15 cellular contexts compared by ENCODE assay signal in the genomic region with DNA sequence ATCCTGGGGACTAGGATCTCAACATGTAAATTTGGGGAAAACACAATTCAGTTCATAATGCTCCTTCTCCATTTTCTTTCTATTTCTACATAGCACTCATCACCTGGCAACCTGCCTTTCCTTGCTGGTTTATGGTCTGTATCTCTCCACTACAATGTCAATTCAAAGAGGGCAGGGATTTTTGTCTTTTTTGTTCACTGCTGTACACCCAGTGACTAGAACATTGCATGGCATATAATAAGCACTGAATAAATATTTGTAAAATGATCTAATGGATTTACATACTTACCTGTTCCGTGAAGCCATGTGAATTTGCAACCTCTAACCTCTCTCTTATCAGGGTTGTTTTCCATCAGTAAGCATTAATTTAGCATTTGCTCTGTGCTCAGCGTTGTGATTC. TPM values are rescaled to one million over a fixed set of nuclear protein-coding genes. Genes with fewer than 3 reads are reported as not detected.
A peak's percentile ranks its signal among the peaks of the same experiment; 100 is the strongest.
DNase-seq lines count a peak whose midpoint lies in the region; ATAC-seq and TF ChIP-seq lines count a peak whose summit lies in the region.
"Had no signal": no experiment of that assay in that cellular context is flagged by ENCODE, and none has a peak within 500 bp of the region (broad histone marks: within the 10 kb centered on the region; RNA-seq: fewer than 3 reads in every experiment).

No MANE protein-coding gene starts in this region.

- ATAC-seq in Right ventricle myocardium inferior, result no peak
- ATAC-seq: CD8-positive, alpha-beta T cell had no signal

- H3K4me3 ChIP-seq in LNCaP clone FGC (ENCODE audit: low read depth, low read length), result no peak overlapping the region
- no peak overlapping the region for H3K4me3 ChIP-seq in hepatocyte
- H3K4me3 ChIP-seq: HAP-1 had no signal

- no peak overlapping the region for H3K4me2 ChIP-seq in hepatocyte

- no peaks in the 10 kb centered on the region for H4K20me1 ChIP-seq in hepatocyte (ENCODE audit: insufficient read depth, poor library complexity, severe bottlenecking)

- H3K27ac ChIP-seq in hepatocyte, result peak overlapping the region; percentile 20
- H3K27ac ChIP-seq: 22Rv1 had no signal

- H3K79me2 ChIP-seq in hepatocyte, result no peaks in the 10 kb centered on the region

- no peaks in the 10 kb centered on the region for H3K9me2 ChIP-seq in hepatocyte (replicated peaks; ENCODE audit: insufficient read depth)

- intact Hi-C loops in Right ventricle myocardium inferior (cut with DNase I), result no loop called here

- H3K27me3 ChIP-seq in hepatocyte, result peaks cover 3% of the 10 kb centered on the region

- H2AFZ ChIP-seq in hepatocyte, result no peak overlapping the region

- DNase-seq in DMS53 (lab: John Stamatoyannopoulos, UW) (peak; percentile 40), DMS53 treated with DMSO at 0.1 percent for 48 hours (lab: John Stamatoyannopoulos, UW; ENCODE audit: unreplicated experiment) (no peak), LNCaP clone FGC (ENCODE audit: low read depth) (peak; percentile 59), NCI-H748 (lab: John Stamatoyannopoulos, UW; ENCODE audit: unreplicated experiment) (peak; percentile 57), hepatocyte (ENCODE audit: low spot score) (no peak), anterior cingulate cortex (lab: John Stamatoyannopoulos, UW) (no peak), HuH-7.5 (ENCODE audit: low spot score) (no peak), Right ventricle myocardium inferior (ENCODE audit: missing footprints) (no peak)
- DNase-seq: CD8-positive, alpha-beta T cell; COR-L47; DMS153; GF-D8 had no signal

- no peak for TF ChIP-seq CTCF in LNCaP clone FGC (IDR thresholded peaks at IDR 0.05; ENCODE audit: control insufficient read depth, extremely low read depth, insufficient read depth)
- no peak for TF ChIP-seq CTCF in hepatocyte (IDR thresholded peaks at IDR 0.05; ENCODE audit: poor library complexity)

- no peaks in the 10 kb centered on the region for H3K4me1 ChIP-seq in hepatocyte (ENCODE audit: insufficient read depth)
- H3K4me1 ChIP-seq: HAP-1 had no signal

- no peaks in the 10 kb centered on the region for H3K9me3 ChIP-seq in hepatocyte (ENCODE audit: low read depth)
- H3K9me3 ChIP-seq: HAP-1 had no signal

- WGBS in hepatocyte (ENCODE audit: low lambda C conversion rate, missing lambda C conversion rate), result 72% methylated on average over 2 of the region's 2 CpGs

- H3K36me3 ChIP-seq in hepatocyte (replicated peaks; ENCODE audit: insufficient read depth, low read depth), result no peaks in the 10 kb centered on the region
- H3K36me3 ChIP-seq: HAP-1 had no signal

RNA-seq across cellular contexts. Expression of a gene that starts 27.4 kb away (rescaled TPM):
- total RNA-seq in hepatocyte (3.8 and 5.1 TPM in 2 replicates), Right ventricle myocardium inferior (0.43 TPM)
- polyA plus RNA-seq in hepatocyte, result 1.6 and 1.9 TPM in 2 replicates
- polyA plus RNA-seq: CD14-positive monocyte had no signal

Comparison
In these comparisons a context has a peak if more than half of its experiments do, and no peak if none do; other contexts are left out.
1. DNase-seq: peak in DMS53 (single experiment), LNCaP clone FGC (single experiment) and NCI-H748 (single experiment); none in DMS53 treated with DMSO at 0.1 percent for 48 hours (single experiment), hepatocyte (single experiment), anterior cingulate cortex (0 of 58), HuH-7.5 (single experiment) and Right ventricle myocardium inferior (single experiment).